1 cellular context compared by ENCODE assay signal in genomic region chr2:36409971-36410370, GRCh38.
TF ChIP-seq lines count a peak whose summit lies in the region.

No MANE protein-coding gene starts in this region.

TF ChIP-seq in WTC11, 78 proteins besides CTCF, POLR2A, EP300 and RAD21:
- no peak for TF ChIP-seq FOXP1 (CRISPR knock-in tag; IDR thresholded peaks at IDR 0.05; ENCODE audit: borderline replicate concordance)
- TF ChIP-seq SMAD3 (CRISPR knock-in tag; IDR thresholded peaks at IDR 0.05; ENCODE audit: borderline replicate concordance) = no peak
- TF ChIP-seq PRRX2 (CRISPR knock-in tag; IDR thresholded peaks at IDR 0.05) = no peak
- no peak for TF ChIP-seq CREB1 (CRISPR knock-in tag; IDR thresholded peaks at IDR 0.05)
- TF ChIP-seq ELF4 (CRISPR knock-in tag; IDR thresholded peaks at IDR 0.05; ENCODE audit: low read depth) = no peak
- TF ChIP-seq NFYB (CRISPR knock-in tag; conservative IDR thresholded peaks at IDR 0.05; ENCODE audit: low read depth) = no peak
- no peak for TF ChIP-seq KAT7 (CRISPR knock-in tag; IDR thresholded peaks at IDR 0.05; ENCODE audit: borderline replicate concordance)
- TF ChIP-seq CREM (CRISPR knock-in tag; IDR thresholded peaks at IDR 0.05) = no peak
- TF ChIP-seq ATF1 (CRISPR knock-in tag; IDR thresholded peaks at IDR 0.05) = no peak
